In genomic region chrX:250965-251761, GRCh38 we compare ENCODE assay signal across 7 cellular contexts. TPM values are rescaled to one million over a fixed set of nuclear protein-coding genes. Genes with fewer than 3 reads are reported as not detected.
DNase-seq lines count a peak whose midpoint lies in the region; ATAC-seq and TF ChIP-seq lines count a peak whose summit lies in the region.
"Not testable (repeated sequence)": the region's sequence is repeated elsewhere in the genome, so short reads cannot be mapped to it uniquely, and the experiment has no call there.

No MANE protein-coding gene starts in this region.

- not testable (repeated sequence) for BruUV-seq in OCI-LY7 (replicated peaks; lab: Mats Ljungman, UMichigan)

- H3K79me2 ChIP-seq in DOHH2 (ENCODE audit: control insufficient read depth, low read length); OCI-LY7 (ENCODE audit: insufficient read depth, low read depth, low read length): not testable (repeated sequence)

- DNase-seq in OCI-LY7 (ENCODE audit: low spot score) (peak; percentile 33), coronary artery (ENCODE audit: low spot score) (peak; percentile 22)
- peak; percentile 14 for DNase-seq in activated CD4-positive, alpha-beta memory T cell treated with anti-CD3 and anti-CD28 coated beads, Interleukin-2, amount 10 ng/mL, durations not matched to agents 7 days and 5 days
- DNase-seq in activated T-helper 2 cell treated with anti-CD3 and anti-CD28 coated beads, Interferon-gamma antibody, Interleukin-2, Interleukin-4, amounts not matched to agents 10 μg/mL and 5 μg/mL and 100 μg/mL, durations not matched to agents 14 hours and 24 hours and 36 hours (ENCODE audit: low spot score); naive B cell; stimulated activated naive B cell treated with anti-CD40 and anti-IgM and Interleukin-4, amounts not matched to agents 10 μg/mL and 1 μg/mL and 100 μg/mL, for 72 hours: not testable (repeated sequence)

- peak overlapping the region; percentile 54 for H3K4me3 ChIP-seq in DOHH2 (ENCODE audit: low read length)
- H3K4me3 ChIP-seq in OCI-LY7 (ENCODE audit: low read depth, low read length, poor library complexity, severe bottlenecking); coronary artery: not testable (repeated sequence)

- peak overlapping the region; percentile 44 for H3K4me2 ChIP-seq in DOHH2 (ENCODE audit: low read length)
- H3K4me2 ChIP-seq in OCI-LY7 (ENCODE audit: low read length) = peak overlapping the region; percentile 63

- H3K36me3 Mint-ChIP-seq in activated CD4-positive, alpha-beta memory T cell treated with anti-CD3 and anti-CD28 coated beads, Interleukin-2, amount 10 ng/mL, durations not matched to agents 7 days and 5 days (ENCODE audit: low read depth); activated T-helper 2 cell treated with anti-CD3 and anti-CD28 coated beads, Interferon-gamma antibody, Interleukin-2, Interleukin-4, amounts not matched to agents 10 μg/mL and 5 μg/mL and 100 μg/mL, durations not matched to agents 14 hours and 24 hours and 36 hours (ENCODE audit: low read depth); stimulated activated naive B cell treated with anti-CD40 and anti-IgM and Interleukin-4, amounts not matched to agents 10 μg/mL and 1 μg/mL and 100 μg/mL, for 72 hours: not testable (repeated sequence)
- H3K36me3 Mint-ChIP-seq in naive B cell = peaks cover 0 to 12% of the 10 kb centered on the region in 2 donors

- CTCF ChIA-PET in OCI-LY7 (lab: Charles Lee; ENCODE audit: unreplicated experiment); activated CD4-positive, alpha-beta memory T cell treated with anti-CD3 and anti-CD28 coated beads, Interleukin-2, amount 10 ng/mL, durations not matched to agents 7 days and 5 days (lab: Charles Lee): not testable (repeated sequence)

- H4K20me1 ChIP-seq in DOHH2 (ENCODE audit: control insufficient read depth, insufficient read depth, low read depth, low read length); OCI-LY7 (ENCODE audit: insufficient read depth, low read length): not testable (repeated sequence)

- peak overlapping the region; percentile 73 for H3K27ac Mint-ChIP-seq in activated CD4-positive, alpha-beta memory T cell treated with anti-CD3 and anti-CD28 coated beads, Interleukin-2, amount 10 ng/mL, durations not matched to agents 7 days and 5 days
- H3K27ac Mint-ChIP-seq in activated T-helper 2 cell treated with anti-CD3 and anti-CD28 coated beads, Interferon-gamma antibody, Interleukin-2, Interleukin-4, amounts not matched to agents 10 μg/mL and 5 μg/mL and 100 μg/mL, durations not matched to agents 14 hours and 24 hours and 36 hours = peak overlapping the region; percentile 77
- peak overlapping the region; percentile 70 to 94 (median 90) for H3K27ac Mint-ChIP-seq in naive B cell
- peak overlapping the region; percentile 98 for H3K27ac Mint-ChIP-seq in stimulated activated naive B cell treated with anti-CD40 and anti-IgM and Interleukin-4, amounts not matched to agents 10 μg/mL and 1 μg/mL and 100 μg/mL, for 72 hours

- H3F3A ChIP-seq in DOHH2 (ENCODE audit: control insufficient read depth, insufficient read depth) = peaks cover 13% of the 10 kb centered on the region

- not testable (repeated sequence) for H3K4me1 Mint-ChIP-seq in activated CD4-positive, alpha-beta memory T cell treated with anti-CD3 and anti-CD28 coated beads, Interleukin-2, amount 10 ng/mL, durations not matched to agents 7 days and 5 days; activated T-helper 2 cell treated with anti-CD3 and anti-CD28 coated beads, Interferon-gamma antibody, Interleukin-2, Interleukin-4, amounts not matched to agents 10 μg/mL and 5 μg/mL and 100 μg/mL, durations not matched to agents 14 hours and 24 hours and 36 hours (ENCODE audit: low read depth)
- peaks cover 7 to 30% (median 14%) of the 10 kb centered on the region in 3 donors for H3K4me1 Mint-ChIP-seq in naive B cell
- H3K4me1 Mint-ChIP-seq in stimulated activated naive B cell treated with anti-CD40 and anti-IgM and Interleukin-4, amounts not matched to agents 10 μg/mL and 1 μg/mL and 100 μg/mL, for 72 hours = peaks cover 16 to 19% of the 10 kb centered on the region in 2 donors

- not testable (repeated sequence) for H3K9me3 ChIP-seq in DOHH2 (ENCODE audit: control insufficient read depth, insufficient read depth, low read length); OCI-LY7 (ENCODE audit: low read length)

- H3K27me3 Mint-ChIP-seq in activated CD4-positive, alpha-beta memory T cell treated with anti-CD3 and anti-CD28 coated beads, Interleukin-2, amount 10 ng/mL, durations not matched to agents 7 days and 5 days; activated T-helper 2 cell treated with anti-CD3 and anti-CD28 coated beads, Interferon-gamma antibody, Interleukin-2, Interleukin-4, amounts not matched to agents 10 μg/mL and 5 μg/mL and 100 μg/mL, durations not matched to agents 14 hours and 24 hours and 36 hours (ENCODE audit: low read depth); naive B cell; stimulated activated naive B cell treated with anti-CD40 and anti-IgM and Interleukin-4, amounts not matched to agents 10 μg/mL and 1 μg/mL and 100 μg/mL, for 72 hours: not testable (repeated sequence)

- peaks cover 20% of the 10 kb centered on the region for H3K4me1 ChIP-seq in DOHH2 (ENCODE audit: control insufficient read depth, low read length)
- H3K4me1 ChIP-seq in OCI-LY7 (ENCODE audit: insufficient read depth, low read length, poor library complexity, severe bottlenecking) = peaks cover 15% of the 10 kb centered on the region

- H3K27ac ChIP-seq in DOHH2 (ENCODE audit: low read depth, low read length) (peak overlapping the region; percentile 73), OCI-LY7 (ENCODE audit: low read depth, low read length, poor library complexity, severe bottlenecking) (peak overlapping the region; percentile 78)
- H3K27ac ChIP-seq in coronary artery = not testable (repeated sequence)

- TF ChIP-seq CTCF in DOHH2 (IDR thresholded peaks at IDR 0.05; ENCODE audit: low read depth, low read length, poor library complexity, severe bottlenecking); OCI-LY7 (conservative IDR thresholded peaks at IDR 0.05; ENCODE audit: low read length); coronary artery (IDR thresholded peaks at IDR 0.05): not testable (repeated sequence)

- H3K4me3 Mint-ChIP-seq in activated CD4-positive, alpha-beta memory T cell treated with anti-CD3 and anti-CD28 coated beads, Interleukin-2, amount 10 ng/mL, durations not matched to agents 7 days and 5 days = peak overlapping the region; percentile 14
- H3K4me3 Mint-ChIP-seq in activated T-helper 2 cell treated with anti-CD3 and anti-CD28 coated beads, Interferon-gamma antibody, Interleukin-2, Interleukin-4, amounts not matched to agents 10 μg/mL and 5 μg/mL and 100 μg/mL, durations not matched to agents 14 hours and 24 hours and 36 hours (ENCODE audit: low read depth) = not testable (repeated sequence)
- H3K4me3 Mint-ChIP-seq in naive B cell = peak overlapping the region in 7 of 8 donors; percentile 50 to 85 (median 76)
- H3K4me3 Mint-ChIP-seq in stimulated activated naive B cell treated with anti-CD40 and anti-IgM and Interleukin-4, amounts not matched to agents 10 μg/mL and 1 μg/mL and 100 μg/mL, for 72 hours = peak overlapping the region; percentile 83 to 85

- not testable (repeated sequence) for H3K9me2 ChIP-seq in DOHH2 (replicated peaks; ENCODE audit: control insufficient read depth, low read length); OCI-LY7 (ENCODE audit: insufficient read depth, low read length)

- peak; percentile 42 to 51 for ATAC-seq in naive B cell (ENCODE audit: low read depth in 2 of 2)
- ATAC-seq in stimulated activated naive B cell treated with anti-CD40 and anti-IgM and Interleukin-4, amounts not matched to agents 10 μg/mL and 1 μg/mL and 100 μg/mL, for 72 hours (replicated peaks) = peak in 1 of 2 donors; percentile 36

- POLR2A ChIA-PET in OCI-LY7 (lab: Charles Lee); activated CD4-positive, alpha-beta memory T cell treated with anti-CD3 and anti-CD28 coated beads, Interleukin-2, amount 10 ng/mL, durations not matched to agents 7 days and 5 days (lab: Charles Lee): not testable (repeated sequence)

- intact Hi-C loops in OCI-LY7 (cut with micrococcal nuclease; ENCODE audit: unreplicated experiment); activated T-helper 2 cell treated with anti-CD3 and anti-CD28 coated beads, Interferon-gamma antibody, Interleukin-2, Interleukin-4, amounts not matched to agents 10 μg/mL and 5 μg/mL and 100 μg/mL, durations not matched to agents 14 hours and 24 hours and 36 hours (cut with micrococcal nuclease): not testable (repeated sequence)

- not testable (repeated sequence) for H3K36me3 ChIP-seq in DOHH2 (ENCODE audit: control insufficient read depth, low read length); OCI-LY7 (ENCODE audit: insufficient read depth, low read length)

- not testable (repeated sequence) for H3K9me3 Mint-ChIP-seq in activated CD4-positive, alpha-beta memory T cell treated with anti-CD3 and anti-CD28 coated beads, Interleukin-2, amount 10 ng/mL, durations not matched to agents 7 days and 5 days; activated T-helper 2 cell treated with anti-CD3 and anti-CD28 coated beads, Interferon-gamma antibody, Interleukin-2, Interleukin-4, amounts not matched to agents 10 μg/mL and 5 μg/mL and 100 μg/mL, durations not matched to agents 14 hours and 24 hours and 36 hours
- H3K9me3 Mint-ChIP-seq in naive B cell = peaks cover 0 to 18% (median 12%) of the 10 kb centered on the region in 7 donors
- peaks cover 10 to 12% of the 10 kb centered on the region in 2 donors for H3K9me3 Mint-ChIP-seq in stimulated activated naive B cell treated with anti-CD40 and anti-IgM and Interleukin-4, amounts not matched to agents 10 μg/mL and 1 μg/mL and 100 μg/mL, for 72 hours

- not testable (repeated sequence) for H3K27me3 ChIP-seq in DOHH2 (ENCODE audit: control insufficient read depth, low read length)

- H2AFZ ChIP-seq in OCI-LY7 (ENCODE audit: low read length) = peak overlapping the region; percentile 58; the same call in 1 of the 2 replicates

RNA-seq across cellular contexts. Expression of gene PLCXD1, which starts 30.0 kb away (rescaled TPM):
- total RNA-seq in OCI-LY7 (2014; rRNA removed; shearing (Covaris generic)) = 60.1 and 86.0 TPM in 2 replicates
- total RNA-seq in OCI-LY7 (2022) = 125 and 133 TPM in 2 replicates
- 10 to 100 TPM; 34.5 to 35.5 TPM for total RNA-seq in activated CD4-positive, alpha-beta memory T cell treated with anti-CD3 and anti-CD28 coated beads, Interleukin-2, amount 10 ng/mL, durations not matched to agents 7 days and 5 days
- total RNA-seq in activated T-helper 2 cell treated with anti-CD3 and anti-CD28 coated beads, Interferon-gamma antibody, Interleukin-2, Interleukin-4, amounts not matched to agents 10 μg/mL and 5 μg/mL and 100 μg/mL, durations not matched to agents 14 hours and 24 hours and 36 hours = 58.8 and 60.0 TPM in 2 replicates
- 1 to 10 TPM in 5 of 6 donors, not detected in 1; 2.6 to 6.5 (median 4.8) TPM for polyA plus RNA-seq in naive B cell (ENCODE audit: low read depth in 6 of 6)
